Comparison of ENCODE assay signal across 11 cellular contexts in genomic region chr22:47146941-47147340, GRCh38.
"Had no signal": no experiment of that assay in that cellular context is flagged by ENCODE, and none has a peak within 500 bp of the region (broad histone marks: within the 10 kb centered on the region; RNA-seq: fewer than 3 reads in every experiment).

No MANE protein-coding gene starts in this region.

- H3K36me3 ChIP-seq: heart left ventricle, ovary, right atrium auricular region had no signal

- H3K27me3 ChIP-seq: heart left ventricle, ovary, right atrium auricular region had no signal

- H3K4me3 ChIP-seq: heart left ventricle, ovary, right atrium auricular region, smooth muscle cell had no signal

- H3K4me2 ChIP-seq: smooth muscle cell had no signal

- DNase-seq: effector memory CD4-positive, alpha-beta T cell; hippocampal formation; kidney glomerular epithelial cell; naive thymus-derived CD4-positive, alpha-beta T cell; ovary; stimulated activated CD4-positive, alpha-beta T cell treated with anti-CD3 and anti-CD28 coated beads, Interleukin-2, amount 100 ng/mL, for 48 hours; stimulated activated naive CD4-positive, alpha-beta T cell treated with Interleukin-2 at 50 U/mL for 16 hours; trophoblast cell had no signal

- H3K27ac ChIP-seq: heart left ventricle, ovary, right atrium auricular region had no signal
